Comparison of ENCODE assay signal across 10 cellular contexts in genomic region chr19:12985049-12985776, GRCh38. TPM values are rescaled to one million over a fixed set of nuclear protein-coding genes. Genes with fewer than 3 reads are reported as not detected.
A peak's percentile ranks its signal among the peaks of the same experiment; 100 is the strongest.
DNase-seq lines count a peak whose midpoint lies in the region; ATAC-seq, FAIRE-seq and TF ChIP-seq lines count a peak whose summit lies in the region.
"Had no signal": no experiment of that assay in that cellular context is flagged by ENCODE, and none has a peak within 500 bp of the region (broad histone marks: within the 10 kb centered on the region; RNA-seq: fewer than 3 reads in every experiment).

No MANE protein-coding gene starts in this region.

- H3K9me3 Mint-ChIP-seq in HFFc6, result no peaks in the 10 kb centered on the region
- H3K9me3 Mint-ChIP-seq: T-helper 1 cell treated with Interleukin-12 subunit alpha and Interleukin-12 subunit beta and Interleukin-4 antibody, amounts not matched to agents 30 μg/mL and 1 μg/mL, for 36 hours had no signal

- H3K4me3 ChIP-seq in cardiac fibroblast (replicated peaks in 1 of 2; ENCODE audit: low read depth in 2 of 2, low read length in 2 of 2) (no peak overlapping the region), smooth muscle cell (no peak overlapping the region)

- H3K27me3 Mint-ChIP-seq in HFFc6 (ENCODE audit: insufficient read depth), result no peaks in the 10 kb centered on the region

- H3K36me3 Mint-ChIP-seq in HFFc6 (ENCODE audit: low read depth), result no peaks in the 10 kb centered on the region

- no peaks in the 10 kb centered on the region for H3K9me3 ChIP-seq in smooth muscle cell (replicated peaks; ENCODE audit: low read depth)

- TF ChIP-seq POLR2A in GM12892 (IDR thresholded peaks at IDR 0.05; ENCODE audit: low read depth, low read length), result no peak

- no peak overlapping the region for H3K27ac ChIP-seq in smooth muscle cell (ENCODE audit: low read depth)

- H3K36me3 ChIP-seq in smooth muscle cell (ENCODE audit: low read depth), result no peaks in the 10 kb centered on the region

- no peaks in the 10 kb centered on the region for H3K4me1 ChIP-seq in smooth muscle cell (ENCODE audit: low read depth)

- no peak for FAIRE-seq in GM12892 (lab: Jason Lieb, UNC)
- FAIRE-seq: keratinocyte had no signal

- WGBS in smooth muscle cell (ENCODE audit: low lambda C conversion rate), result 73% methylated on average over 16 of the region's 16 CpGs

- H3K79me2 ChIP-seq in smooth muscle cell (ENCODE audit: low read depth), result no peaks in the 10 kb centered on the region

- peak overlapping the region; percentile 27; the same call in 1 of the 2 replicates for H3K27ac Mint-ChIP-seq in HFFc6
- H3K27ac Mint-ChIP-seq: T-helper 1 cell treated with Interleukin-12 subunit alpha and Interleukin-12 subunit beta and Interleukin-4 antibody, amounts not matched to agents 30 μg/mL and 1 μg/mL, for 36 hours had no signal

- ATAC-seq in GM19452 (IDR thresholded peaks at IDR 0.05; ENCODE audit: unreplicated experiment), result no peak

- H4K20me1 ChIP-seq in smooth muscle cell (ENCODE audit: low read depth), result no peaks in the 10 kb centered on the region

- H2AFZ ChIP-seq in smooth muscle cell (ENCODE audit: low read depth), result no peak overlapping the region

- no peak overlapping the region for H3K4me3 Mint-ChIP-seq in HFFc6
- H3K4me3 Mint-ChIP-seq: T-helper 1 cell treated with Interleukin-12 subunit alpha and Interleukin-12 subunit beta and Interleukin-4 antibody, amounts not matched to agents 30 μg/mL and 1 μg/mL, for 36 hours had no signal

- DNase-seq in 8988T (peak; percentile 21), HFFc6 (peak; percentile 52), cardiac fibroblast (ENCODE audit: low read depth in 2 of 2) (peak; percentile 27 to 66), myocyte (ENCODE audit: low read depth) (peak; percentile 98), smooth muscle cell (lab: John Stamatoyannopoulos, UW; ENCODE audit: unreplicated experiment) (no peak), GM12892 (ENCODE audit: insufficient read length) (no peak)
- DNase-seq in activated T-cell treated with anti-CD3 and anti-CD28 coated beads, Interleukin-2, amount 50 U/mL, for 1 hour, result no peak

- H3K4me2 ChIP-seq in smooth muscle cell, result no peak overlapping the region

- peaks cover 8% of the 10 kb centered on the region for H3K4me1 Mint-ChIP-seq in HFFc6 (ENCODE audit: low read depth)

- H3K27me3 ChIP-seq in smooth muscle cell (ENCODE audit: low read depth), result peaks cover 8% of the 10 kb centered on the region

- H3K9ac ChIP-seq in smooth muscle cell (ENCODE audit: low read depth), result no peak overlapping the region

- TF ChIP-seq CTCF in HFFc6 (IDR thresholded peaks at IDR 0.05), result peak; percentile 19; the same call in 1 of the 2 replicates
- no peak for TF ChIP-seq CTCF in cardiac fibroblast (IDR thresholded peaks at IDR 0.05; ENCODE audit: low read depth, low read length)
- no peak for TF ChIP-seq CTCF in smooth muscle cell (IDR thresholded peaks at IDR 0.05; ENCODE audit: borderline replicate concordance, insufficient read depth, poor library complexity, severe bottlenecking)

- no peaks in the 10 kb centered on the region for H3F3A ChIP-seq in smooth muscle cell (ENCODE audit: low read depth)

RNA-seq across cellular contexts. Expression of gene NFIX, which starts 10.1 kb away (rescaled TPM):
- total RNA-seq in HFFc6 (2021; fragmentation: NEBNext Ultra II Directional; extraction: Animal tissue kit (Norgen Biotek cat#: 25700)), result 100 to 1,000 TPM; 129 to 161 (median 142) TPM
- 17.7 and 23.3 TPM in 2 replicates for total RNA-seq in myocyte
- polyA plus RNA-seq in myocyte (2012), result 86.6 TPM
- 2.3 TPM in 2 replicates for total RNA-seq in smooth muscle cell
- polyA plus RNA-seq in smooth muscle cell, result 1.8 and 1.9 TPM in 2 replicates
- polyA plus RNA-seq in GM12892 (2012; ENCODE audit: missing spikeins), result 0.55 TPM

RNA-seq across cellular contexts. Expression of gene DAND5, which starts 15.8 kb away (rescaled TPM):
- not detected for total RNA-seq in HFFc6 (2021; fragmentation: NEBNext Ultra II Directional; extraction: Animal tissue kit (Norgen Biotek cat#: 25700))
- not detected in 2 replicates for total RNA-seq in myocyte
- polyA plus RNA-seq in myocyte (2012), result not detected
- total RNA-seq in smooth muscle cell, result not detected in 2 replicates
- 0.18 TPM in 1 of 2 replicates, not detected in the other for polyA plus RNA-seq in smooth muscle cell
- polyA plus RNA-seq in GM12892 (2012; ENCODE audit: missing spikeins), result 0.32 TPM
- polyA plus RNA-seq: keratinocyte had no signal

RNA-seq across cellular contexts. Expression of gene GADD45GIP1, which starts 28.2 kb away (rescaled TPM):
- 10 to 100 TPM; 34.3 to 54.3 (median 46.9) TPM for total RNA-seq in HFFc6 (2021; fragmentation: NEBNext Ultra II Directional; extraction: Animal tissue kit (Norgen Biotek cat#: 25700))
- total RNA-seq in myocyte (44.6 and 58.1 TPM in 2 replicates), smooth muscle cell (51.5 and 51.6 TPM in 2 replicates)
- 52.4 TPM for polyA plus RNA-seq in myocyte (2012)
- 152 and 153 TPM in 2 replicates for polyA plus RNA-seq in smooth muscle cell
- polyA plus RNA-seq in GM12892 (2012; ENCODE audit: missing spikeins), result 30.6 TPM

RNA-seq across cellular contexts. Expression of gene RAD23A, which starts 39.6 kb away (rescaled TPM):
- 100 to 1,000 TPM; 108 to 140 (median 129) TPM for total RNA-seq in HFFc6 (2021; fragmentation: NEBNext Ultra II Directional; extraction: Animal tissue kit (Norgen Biotek cat#: 25700))
- 199 and 236 TPM in 2 replicates for total RNA-seq in myocyte
- polyA plus RNA-seq in myocyte (2012), result 170 TPM
- total RNA-seq in smooth muscle cell, result 74.4 and 97.1 TPM in 2 replicates
- 176 and 191 TPM in 2 replicates for polyA plus RNA-seq in smooth muscle cell
- polyA plus RNA-seq in GM12892 (2012; ENCODE audit: missing spikeins), result 80.1 TPM

RNA-seq across cellular contexts. Expression of gene CALR, which starts 46.8 kb away (rescaled TPM):
- total RNA-seq in HFFc6 (2021; fragmentation: NEBNext Ultra II Directional; extraction: Animal tissue kit (Norgen Biotek cat#: 25700)), result 1,000 to 10,000 TPM; 1,716 to 2,461 (median 2,371) TPM
- total RNA-seq in myocyte (890 and 1,463 TPM in 2 replicates), smooth muscle cell (800 and 956 TPM in 2 replicates)
- polyA plus RNA-seq in myocyte (2012), result 1,262 TPM
- polyA plus RNA-seq in smooth muscle cell, result 640 and 833 TPM in 2 replicates
- polyA plus RNA-seq in GM12892 (2012; ENCODE audit: missing spikeins), result 511 TPM

Comparison
In these comparisons a context has a peak if more than half of its experiments do, and no peak if none do; other contexts are left out.
1. DNase-seq: peak in 8988T (single experiment), HFFc6 (single experiment), cardiac fibroblast (2 of 2) and myocyte (single experiment); none in smooth muscle cell (single experiment), GM12892 (single experiment) and activated T-cell treated with anti-CD3 and anti-CD28 coated beads, Interleukin-2, amount 50 U/mL, for 1 hour (single experiment).